ENCODE assay signal across 8 cellular contexts in the genomic region with DNA sequence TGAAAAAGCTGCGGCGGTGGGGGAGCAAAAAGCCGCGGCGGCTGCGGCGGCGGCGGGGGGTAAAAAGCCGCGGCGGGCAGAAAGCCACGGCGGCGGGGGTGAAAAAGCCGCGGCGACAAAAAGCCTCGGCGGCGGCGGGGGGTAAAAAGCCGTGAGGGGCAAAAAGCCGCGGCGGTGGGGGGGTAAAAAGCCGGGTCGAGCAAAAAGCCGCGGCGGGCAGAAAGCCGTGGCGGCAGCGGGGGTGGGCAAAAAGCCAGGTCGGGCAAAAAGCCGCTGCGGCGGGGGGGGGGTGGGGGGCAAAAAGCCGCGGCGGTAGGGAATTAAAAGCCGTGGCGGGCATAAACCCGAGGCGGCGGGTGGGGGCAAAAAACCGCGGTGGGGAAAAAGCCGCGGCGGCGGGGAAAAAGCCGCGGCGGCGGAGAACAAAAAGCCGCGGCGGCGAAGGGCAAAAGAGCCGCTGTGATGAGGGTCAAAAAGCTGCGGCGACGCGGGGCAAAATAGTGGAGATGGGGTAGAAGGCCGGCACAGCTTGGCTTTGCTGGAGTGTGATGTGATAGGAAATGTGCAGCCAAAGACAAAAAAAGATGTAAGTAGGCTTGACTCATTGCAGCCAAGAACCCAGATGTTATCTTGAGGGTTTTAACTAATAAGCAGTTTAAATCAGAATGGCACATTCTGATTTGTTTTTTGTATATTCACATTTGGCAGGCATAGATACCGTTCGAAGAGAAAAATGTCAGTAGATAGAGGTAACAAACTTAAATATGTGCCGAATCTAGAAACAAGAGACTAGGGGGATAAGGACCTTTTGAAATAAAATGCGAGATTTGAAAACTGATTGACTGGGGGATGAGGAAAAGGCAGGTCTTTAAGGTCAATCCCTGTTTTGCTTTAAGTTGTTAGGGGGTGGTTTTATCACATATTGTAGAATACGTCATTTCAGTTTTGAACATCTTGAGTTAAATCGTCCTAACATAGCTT.
DNase-seq lines count a peak whose midpoint lies in the region; ATAC-seq, FAIRE-seq and TF ChIP-seq lines count a peak whose summit lies in the region.
"Not testable (repeated sequence)": the region's sequence is repeated elsewhere in the genome, so short reads cannot be mapped to it uniquely, and the experiment has no call there.

No MANE protein-coding gene starts in this region.

- in situ Hi-C loops in SK-MEL-5 (cut with HindIII; ENCODE audit: low pct_unique_long_range_greater_than_20kb, low sequenced_read_pairs), result not testable (repeated sequence)

- H3K4me3 ChIP-seq in A549 (peak overlapping the region; percentile 56), neural progenitor cell (peak overlapping the region; percentile 52)

- not testable (repeated sequence) for H3K9ac ChIP-seq in neural progenitor cell

- H3K4me1 ChIP-seq in A549, neural progenitor cell: not testable (repeated sequence)

- not testable (repeated sequence) for TF ChIP-seq RAD21 in A549 (conservative IDR thresholded peaks at IDR 0.05 in 1 of 2, IDR thresholded peaks at IDR 0.05 in 1 of 2)

- not testable (repeated sequence) for H3K4me1 Mint-ChIP-seq in activated naive CD4-positive, alpha-beta T cell treated with anti-CD3 and anti-CD28 coated beads, Interleukin-2, amount 10 ng/mL, durations not matched to agents 7 days and 5 days; effector memory CD8-positive, alpha-beta T cell (ENCODE audit: low read depth in 2 of 2); neural progenitor cell

- peak overlapping the region in 1 of 2 experiments; percentile 58; a peak in 2 of 6 replicates for H3K27ac ChIP-seq in A549
- not testable (repeated sequence) for H3K27ac ChIP-seq in neural progenitor cell

- ATAC-seq in A549, result not testable (repeated sequence)
- ATAC-seq in effector memory CD8-positive, alpha-beta T cell (replicated peaks), result peak; percentile 56

- not testable (repeated sequence) for TF ChIP-seq POLR2A in A549 (IDR thresholded peaks at IDR 0.05; ENCODE audit: low read length)

- CTCF ChIA-PET in A549 (lab: Yijun Ruan, JAX); activated naive CD4-positive, alpha-beta T cell treated with anti-CD3 and anti-CD28 coated beads, Interleukin-2, amount 10 ng/mL, durations not matched to agents 7 days and 5 days (lab: Charles Lee): not testable (repeated sequence)

- not testable (repeated sequence) for H4K20me1 ChIP-seq in neural progenitor cell (ENCODE audit: low read depth)

- H3K36me3 ChIP-seq in neural progenitor cell, result not testable (repeated sequence)

- not testable (repeated sequence) for H3K4me3 Mint-ChIP-seq in activated naive CD4-positive, alpha-beta T cell treated with anti-CD3 and anti-CD28 coated beads, Interleukin-2, amount 10 ng/mL, durations not matched to agents 7 days and 5 days
- peak overlapping the region in 1 of 2 donors; percentile 1 for H3K4me3 Mint-ChIP-seq in effector memory CD8-positive, alpha-beta T cell
- peak overlapping the region; percentile 78 for H3K4me3 Mint-ChIP-seq in neural progenitor cell

- H3K36me3 Mint-ChIP-seq in activated naive CD4-positive, alpha-beta T cell treated with anti-CD3 and anti-CD28 coated beads, Interleukin-2, amount 10 ng/mL, durations not matched to agents 7 days and 5 days; effector memory CD8-positive, alpha-beta T cell (ENCODE audit: insufficient read depth); neural progenitor cell: not testable (repeated sequence)

- H3F3A ChIP-seq in neural progenitor cell (ENCODE audit: low read depth), result not testable (repeated sequence)

- WGBS in A549 (ENCODE audit: missing lambda C conversion rate), result 21% methylated on average over 25 of the region's 72 CpGs

- not testable (repeated sequence) for H3K9me3 ChIP-seq in A549; neural progenitor cell (ENCODE audit: low read depth)

- not testable (repeated sequence) for H3K27ac Mint-ChIP-seq in activated naive CD4-positive, alpha-beta T cell treated with anti-CD3 and anti-CD28 coated beads, Interleukin-2, amount 10 ng/mL, durations not matched to agents 7 days and 5 days; effector memory CD8-positive, alpha-beta T cell; neural progenitor cell

- H3K79me2 ChIP-seq in neural progenitor cell (ENCODE audit: low read depth), result not testable (repeated sequence)

- not testable (repeated sequence) for DNase-seq in A549 (ENCODE audit: low read depth in 1 of 2, low spot score in 1 of 2); effector memory CD8-positive, alpha-beta T cell
- DNase-seq in HK-2 (ENCODE audit: unreplicated experiment), result peak; percentile 1
- peak; percentile 0 for DNase-seq in SK-MEL-5 (ENCODE audit: low read depth, low spot score)
- DNase-seq in activated naive CD4-positive, alpha-beta T cell treated with anti-CD3 and anti-CD28 coated beads, Interleukin-2, amount 10 ng/mL, durations not matched to agents 7 days and 5 days, result peak; percentile 21
- DNase-seq in islet precursor cell, result peak; percentile 49
- DNase-seq in neural progenitor cell (ENCODE audit: low spot score), result peak; percentile 63
- DNase-seq in stimulated activated CD4-positive, alpha-beta T cell treated with anti-CD3 and anti-CD28 coated beads, Interleukin-2, amount 100 ng/mL, for 24 hours, result peak; percentile 6 to 17

- not testable (repeated sequence) for H3K27me3 Mint-ChIP-seq in activated naive CD4-positive, alpha-beta T cell treated with anti-CD3 and anti-CD28 coated beads, Interleukin-2, amount 10 ng/mL, durations not matched to agents 7 days and 5 days; effector memory CD8-positive, alpha-beta T cell; neural progenitor cell (ENCODE audit: insufficient read depth, low read depth)

- not testable (repeated sequence) for H3K9me3 Mint-ChIP-seq in activated naive CD4-positive, alpha-beta T cell treated with anti-CD3 and anti-CD28 coated beads, Interleukin-2, amount 10 ng/mL, durations not matched to agents 7 days and 5 days; effector memory CD8-positive, alpha-beta T cell; neural progenitor cell

- FAIRE-seq in A549 (lab: Jason Lieb, UNC), result not testable (repeated sequence)

- TF ChIP-seq EP300 in A549 (IDR thresholded peaks at IDR 0.05), result not testable (repeated sequence)

- POLR2A ChIA-PET in A549 (lab: Yijun Ruan, JAX), result not testable (repeated sequence)

- not testable (repeated sequence) for TF ChIP-seq CTCF in A549 (IDR thresholded peaks at IDR 0.05); neural progenitor cell (IDR thresholded peaks at IDR 0.05)

- not testable (repeated sequence) for H2AFZ ChIP-seq in neural progenitor cell (replicated peaks)

- peak overlapping the region; percentile 89 for H3K4me2 ChIP-seq in A549
- H3K4me2 ChIP-seq in neural progenitor cell, result peak overlapping the region; percentile 64

- H3K27me3 ChIP-seq in neural progenitor cell, result peaks cover 64% of the 10 kb centered on the region

TF ChIP-seq in A549, 52 proteins besides CTCF, POLR2A, EP300 and RAD21:
- TF ChIP-seq RNF2 (IDR thresholded peaks at IDR 0.05; ENCODE audit: borderline replicate concordance, low read depth), result peak; percentile 55; the same call in 1 of the 2 replicates
- 0 out of 2 replicates have a peak, but pooled peaks have one; percentile 33 for TF ChIP-seq CBX8 (IDR thresholded peaks at IDR 0.05)
